Comparison of ENCODE assay signal across 15 cellular contexts in the genomic region with DNA sequence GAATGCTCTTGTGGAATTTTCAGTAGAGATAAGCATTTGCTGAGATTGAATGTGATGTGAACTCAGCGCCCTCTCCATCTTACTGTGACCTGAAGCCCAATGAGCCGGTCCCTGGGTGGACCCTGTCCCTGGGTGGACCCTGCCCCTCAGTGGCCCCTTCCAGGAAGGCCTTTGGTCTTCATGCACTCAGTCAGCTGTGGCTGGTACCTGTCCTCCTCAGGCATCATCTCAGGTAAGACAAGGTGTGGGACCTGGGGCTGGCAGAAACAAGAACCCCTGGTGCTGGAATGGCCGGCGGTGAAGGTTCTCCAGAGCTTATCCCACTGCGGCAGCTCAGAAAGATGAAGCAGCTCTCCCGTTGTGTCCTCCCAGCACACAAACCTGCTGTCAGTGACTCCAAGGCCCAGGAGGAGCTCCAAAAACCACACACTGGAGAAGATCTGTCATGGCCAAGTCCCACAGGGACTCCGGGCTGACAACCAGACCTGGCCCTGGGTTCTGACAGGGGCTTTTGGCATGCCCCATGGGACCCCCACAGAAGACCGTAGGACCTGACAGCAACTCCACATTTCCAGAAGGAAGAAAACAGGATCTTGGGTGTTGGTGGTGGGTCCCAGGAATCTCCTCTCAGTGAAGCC.
DNase-seq lines count a peak whose midpoint lies in the region; ATAC-seq and TF ChIP-seq lines count a peak whose summit lies in the region.
"Had no signal": no experiment of that assay in that cellular context is flagged by ENCODE, and none has a peak within 500 bp of the region (broad histone marks: within the 10 kb centered on the region; RNA-seq: fewer than 3 reads in every experiment).

No MANE protein-coding gene starts in this region.

- H3K27me3 ChIP-seq in BLaER1 (no peaks in the 10 kb centered on the region), SJCRH30 (no peaks in the 10 kb centered on the region), parathyroid adenoma (ENCODE audit: control insufficient read depth, insufficient read depth, low read length) (no peaks in the 10 kb centered on the region)
- H3K27me3 ChIP-seq: MG63 had no signal

- H3K4me1 ChIP-seq in BLaER1 (peaks cover 85% of the 10 kb centered on the region), SJCRH30 (peaks cover 32% of the 10 kb centered on the region), parathyroid adenoma (peaks cover 9% of the 10 kb centered on the region)

- TF ChIP-seq CTCF in parathyroid adenoma (IDR thresholded peaks at IDR 0.05) = no peak
- no peak for TF ChIP-seq CTCF in GM13976 (IDR thresholded peaks at IDR 0.05; ENCODE audit: borderline replicate concordance, control extremely low read depth, extremely low read depth, insufficient read depth, missing control alignments)

- peak; percentile 31 for ATAC-seq in left lobe of liver
- no peak for ATAC-seq in GM21529 (IDR thresholded peaks at IDR 0.05; ENCODE audit: unreplicated experiment)
- ATAC-seq: Panc1 had no signal

- in situ Hi-C loops in GM13976 (cut with MboI; ENCODE audit: low sequenced_read_pairs, unreplicated experiment) = no loop called here

- no peaks in the 10 kb centered on the region for H3K79me2 ChIP-seq in parathyroid adenoma

- H3K4me2 ChIP-seq in BLaER1 = peak overlapping the region; percentile 87
- peak overlapping the region; percentile 5 for H3K4me2 ChIP-seq in parathyroid adenoma (ENCODE audit: low read length)

- DNase-seq in SJCRH30 (no peak), left lobe of liver (ENCODE audit: low spot score) (peak; percentile 47), H4 (ENCODE audit: low spot score) (no peak), GM13976 (ENCODE audit: low spot score) (no peak)
- no peak for DNase-seq in activated CD4-positive, CD25-positive, alpha-beta regulatory T cell treated with anti-CD3 and anti-CD28 coated beads, Interleukin-2, amount 50 U/mL, for 72 hours
- DNase-seq: AML-193; CD4-positive, alpha-beta memory T cell; DMS79; MG63; NCI-H1694 treated with DMSO at 0.1 percent for 48 hours; NCI-H446 had no signal

- H2AFZ ChIP-seq in parathyroid adenoma = peak overlapping the region; percentile 48

- no peaks in the 10 kb centered on the region for H3K36me3 ChIP-seq in BLaER1
- no peaks in the 10 kb centered on the region for H3K36me3 ChIP-seq in SJCRH30
- H3K36me3 ChIP-seq in parathyroid adenoma (ENCODE audit: control insufficient read depth, insufficient read depth, low read length) = no peaks in the 10 kb centered on the region
- H3K36me3 ChIP-seq: MG63 had no signal

- H3K9ac ChIP-seq in BLaER1 (no peak overlapping the region), parathyroid adenoma (no peak overlapping the region)

- H3K27ac ChIP-seq in BLaER1 (no peak overlapping the region), SJCRH30 (peak overlapping the region; percentile 10; the same call in 1 of the 2 replicates), parathyroid adenoma (no peak overlapping the region)

- no peaks in the 10 kb centered on the region for H4K20me1 ChIP-seq in BLaER1

- H3K9me3 ChIP-seq in BLaER1 (no peaks in the 10 kb centered on the region), SJCRH30 (replicated peaks) (no peaks in the 10 kb centered on the region), parathyroid adenoma (ENCODE audit: control insufficient read depth, low read length) (no peaks in the 10 kb centered on the region)
- H3K9me3 ChIP-seq: MG63 had no signal

- no peak overlapping the region for H3K4me3 ChIP-seq in BLaER1
- H3K4me3 ChIP-seq in SJCRH30 = no peak overlapping the region
- no peak overlapping the region for H3K4me3 ChIP-seq in parathyroid adenoma (ENCODE audit: low read depth, low read length)
- H3K4me3 ChIP-seq: MG63 had no signal
